In genomic region chr22:42368379-42369249, GRCh38 we compare ENCODE assay signal across 8 cellular contexts.
DNase-seq lines count a peak whose midpoint lies in the region; ATAC-seq and TF ChIP-seq lines count a peak whose summit lies in the region.

No MANE protein-coding gene starts in this region.

- no peaks in the 10 kb centered on the region for H3K79me2 ChIP-seq in Karpas-422 (ENCODE audit: low read length)

- H3K9me3 Mint-ChIP-seq in MCF 10A (ENCODE audit: unreplicated experiment) (no peaks in the 10 kb centered on the region), memory B cell (no peaks in the 10 kb centered on the region)

- H3K27me3 ChIP-seq in stomach smooth muscle (ENCODE audit: control insufficient read depth in 1 of 2, insufficient read depth in 2 of 2, low read length in 2 of 2) (no peaks in the 10 kb centered on the region), Karpas-422 (ENCODE audit: low read length) (0 out of 2 replicates have a peak, but pooled peaks cover 2% of the 10 kb centered on the region)

- H3K9me2 ChIP-seq in Karpas-422 (replicated peaks; ENCODE audit: insufficient read depth, low read length): no peaks in the 10 kb centered on the region

- peak; percentile 19 for DNase-seq in Daoy (ENCODE audit: low read depth)
- DNase-seq in HEK293T (ENCODE audit: extremely low spot score): no peak
- DNase-seq in NCI-H748 (lab: John Stamatoyannopoulos, UW; ENCODE audit: unreplicated experiment): peak; percentile 84
- no peak for DNase-seq in MCF 10A (ENCODE audit: unreplicated experiment)
- peak in 1 of 2 donors; percentile 67 for DNase-seq in memory B cell (ENCODE audit: low spot score in 2 of 2)
- no peak for DNase-seq in Karpas-422
- DNase-seq in putamen (ENCODE audit: low spot score): no peak

- intact Hi-C loops in MCF 10A (cut with micrococcal nuclease): loop anchor here (1.0 kb wide), 1 partner anchor 57 kb away; no protein-coding TSS in a partner anchor

- H3K9me3 ChIP-seq in stomach smooth muscle (ENCODE audit: control insufficient read depth in 2 of 2, low read length in 2 of 2) (no peaks in the 10 kb centered on the region), Karpas-422 (ENCODE audit: low read length) (no peaks in the 10 kb centered on the region)

- no peak for TF ChIP-seq CTCF in MCF 10A (IDR thresholded peaks at IDR 0.05; ENCODE audit: unreplicated experiment)

- ATAC-seq in memory B cell (ENCODE audit: low read depth): peak; percentile 34

- POLR2A ChIA-PET in HEK293T (lab: Yijun Ruan, JAX): interaction anchor here (0.6 to 2.9 kb wide), 27 partner anchors 9 to 779 kb away, joined by 3 to 20 read pairs (median 3); partner anchors contain the start of genes NFAM1 and PMM1
- POLR2A ChIA-PET in MCF 10A (lab: Yijun Ruan, JAX): interaction anchor here (0.7 to 3.1 kb wide), 13 partner anchors 9 to 278 kb away, joined by 3 to 21 read pairs (median 5); partner anchors contain the start of genes NDUFA6 and NFAM1

- H3K27ac Mint-ChIP-seq in MCF 10A (ENCODE audit: low read depth, unreplicated experiment) (no peak overlapping the region), memory B cell (no peak overlapping the region)

- H3K9ac ChIP-seq in stomach smooth muscle (ENCODE audit: low read length in 2 of 2) (peak overlapping the region; percentile 51 to 59), Karpas-422 (ENCODE audit: low read length) (no peak overlapping the region)

- no peaks in the 10 kb centered on the region for H3K27me3 Mint-ChIP-seq in MCF 10A (ENCODE audit: insufficient read depth, unreplicated experiment)
- H3K27me3 Mint-ChIP-seq in memory B cell: peaks cover 17% of the 10 kb centered on the region

- peak overlapping the region; percentile 85 for H3K4me3 Mint-ChIP-seq in MCF 10A (ENCODE audit: unreplicated experiment)
- peak overlapping the region; percentile 95 for H3K4me3 Mint-ChIP-seq in memory B cell

- no peaks in the 10 kb centered on the region for H3K36me3 Mint-ChIP-seq in MCF 10A (ENCODE audit: insufficient read depth, unreplicated experiment)
- no peaks in the 10 kb centered on the region for H3K36me3 Mint-ChIP-seq in memory B cell

- peak overlapping the region; percentile 84 to 85 for H3K4me3 ChIP-seq in stomach smooth muscle (ENCODE audit: low read length in 2 of 2)
- H3K4me3 ChIP-seq in Karpas-422 (ENCODE audit: low read length): no peak overlapping the region

- H3K27ac ChIP-seq in stomach smooth muscle (ENCODE audit: low read length) (peak overlapping the region; percentile 79), Karpas-422 (ENCODE audit: low read length) (no peak overlapping the region)

- no peak overlapping the region for H3K4me2 ChIP-seq in Karpas-422 (ENCODE audit: low read depth, low read length, poor library complexity, severe bottlenecking)

- CTCF ChIA-PET in HEK293T (lab: Yijun Ruan, JAX): interaction anchor here (1.1 kb wide), 1 partner anchor 75 kb away, joined by 3 read pairs; no protein-coding TSS in a partner anchor
- CTCF ChIA-PET in MCF 10A (lab: Yijun Ruan, JAX): interaction anchor here (0.8 to 2.6 kb wide), 2 partner anchors 10 to 52 kb away, joined by 4 to 10 read pairs; no protein-coding TSS in a partner anchor

- H3K4me1 Mint-ChIP-seq in MCF 10A (ENCODE audit: insufficient read depth, unreplicated experiment) (peaks cover 6% of the 10 kb centered on the region), memory B cell (peaks cover 16% of the 10 kb centered on the region)

- H3K4me1 ChIP-seq in stomach smooth muscle (ENCODE audit: control insufficient read depth, insufficient read depth, low read length) (peaks cover 51% of the 10 kb centered on the region), Karpas-422 (ENCODE audit: low read length) (peaks cover 14% of the 10 kb centered on the region)

- no peak overlapping the region for H2AFZ ChIP-seq in Karpas-422 (ENCODE audit: low read length)

- BruUV-seq in MCF 10A (replicated peaks; lab: Mats Ljungman, UMichigan): no TSS peak

- H4K20me1 ChIP-seq in Karpas-422 (ENCODE audit: insufficient read depth, low read depth, low read length): no peaks in the 10 kb centered on the region

- H3K36me3 ChIP-seq in stomach smooth muscle (ENCODE audit: control insufficient read depth in 2 of 2, insufficient read depth in 2 of 2, low read length in 2 of 2) (no peaks in the 10 kb centered on the region), Karpas-422 (ENCODE audit: insufficient read depth, low read length) (no peaks in the 10 kb centered on the region)

TF ChIP-seq in HEK293T, 16 proteins besides CTCF, POLR2A, EP300 and RAD21:
- TF ChIP-seq L3MBTL2 (conservative IDR thresholded peaks at IDR 0.05) (peak; percentile 73), ELF4 (IDR thresholded peaks at IDR 0.05) (no peak)

Comparison
In these comparisons a context has a peak if more than half of its experiments do, and no peak if none do; other contexts are left out.
1. DNase-seq: peak in Daoy (single experiment) and NCI-H748 (single experiment); none in HEK293T (single experiment), MCF 10A (single experiment), Karpas-422 (single experiment) and putamen (single experiment).